Comparison of ENCODE assay signal across 1 cellular context in genomic region chr14:50941638-50942037, GRCh38. TPM values are rescaled to one million over a fixed set of nuclear protein-coding genes. Genes with fewer than 3 reads are reported as not detected.
"Had no signal": no experiment of that assay in that cellular context is flagged by ENCODE, and none has a peak within 500 bp of the region (broad histone marks: within the 10 kb centered on the region; RNA-seq: fewer than 3 reads in every experiment).

No MANE protein-coding gene starts in this region.

RNA-seq across cellular contexts. Expression of gene PYGL, which starts 2.6 kb away (rescaled TPM):
- polyA plus RNA-seq: neural cell had no signal
